In genomic region chr18:60838677-60839076, GRCh38 we compare ENCODE assay signal across 24 cellular contexts.
"Had no signal": no experiment of that assay in that cellular context is flagged by ENCODE, and none has a peak within 500 bp of the region (broad histone marks: within the 10 kb centered on the region; RNA-seq: fewer than 3 reads in every experiment).

No MANE protein-coding gene starts in this region.

- H3K4me3 ChIP-seq: lower lobe of right lung, mucosa of descending colon, ovary, SJCRH30, tibial artery had no signal

- H3K27ac Mint-ChIP-seq: activated CD4-positive, alpha-beta T cell treated with anti-CD3 and anti-CD28 coated beads, Interleukin-2, amount 10 ng/mL, durations not matched to agents 7 days and 5 days; activated naive CD4-positive, alpha-beta T cell treated with anti-CD3 and anti-CD28 coated beads, Interleukin-2, amount 50 U/mL, for 72 hours; activated T-cell treated with anti-CD3 and anti-CD28 coated beads, Interleukin-2, amount 50 U/mL, for 72 hours; brain; immature natural killer cell; naive thymus-derived CD4-positive, alpha-beta T cell; stimulated activated effector memory CD8-positive, alpha-beta T cell treated with anti-CD3 and anti-CD28 coated beads, Interleukin-12 subunit alpha, Interleukin-12 subunit beta, amount 100 ng/mL, for 72 hours; T-helper 2 cell treated with Interferon-gamma antibody and Interleukin-4, amounts not matched to agents 5 μg/mL and 100 μg/mL, for 36 hours had no signal

- H3K27me3 Mint-ChIP-seq: activated CD4-positive, alpha-beta T cell treated with anti-CD3 and anti-CD28 coated beads, Interleukin-2, amount 10 ng/mL, durations not matched to agents 7 days and 5 days; brain; naive thymus-derived CD4-positive, alpha-beta T cell had no signal

- ATAC-seq: activated naive CD4-positive, alpha-beta T cell treated with anti-CD3 and anti-CD28 coated beads, Interleukin-2, amount 50 U/mL, for 72 hours; activated T-cell treated with anti-CD3 and anti-CD28 coated beads, Interleukin-2, amount 50 U/mL, for 72 hours; left cardiac atrium; lower lobe of right lung; mucosa of descending colon; naive thymus-derived CD4-positive, alpha-beta T cell; sciatic nerve; stimulated activated effector memory CD8-positive, alpha-beta T cell treated with anti-CD3 and anti-CD28 coated beads, Interleukin-12 subunit alpha, Interleukin-12 subunit beta, amount 100 ng/mL, for 72 hours had no signal

- DNase-seq: activated CD4-positive, alpha-beta T cell treated with anti-CD3 and anti-CD28 coated beads, Interleukin-2, amount 10 ng/mL, durations not matched to agents 7 days and 5 days; activated CD8-positive, alpha-beta memory T cell treated with anti-CD3 and anti-CD28 coated beads, Interleukin-2, amount 50 U/mL, for 48 hours; activated gamma-delta T cell; activated T-cell treated with anti-CD3 and anti-CD28 coated beads, Interleukin-2, amount 50 U/mL, for 72 hours; amniotic stem cell; cerebellar nuclear complex; effector memory CD4-positive, alpha-beta T cell; foreskin melanocyte; head of caudate nucleus; immature natural killer cell; left cardiac atrium; lower lobe of right lung; mucosa of descending colon; naive thymus-derived CD4-positive, alpha-beta T cell; ovary; SJCRH30; stimulated activated CD4-positive, alpha-beta T cell treated with anti-CD3 and anti-CD28 coated beads, Interleukin-1b, Interleukin-23, amount 100 ng/mL, for 48 hours; SW 1271; tibial artery had no signal

- H3K27ac ChIP-seq: lower lobe of right lung, ovary, SJCRH30, tibial artery had no signal

- H3K36me3 Mint-ChIP-seq: brain; immature natural killer cell; naive thymus-derived CD4-positive, alpha-beta T cell; stimulated activated effector memory CD8-positive, alpha-beta T cell treated with anti-CD3 and anti-CD28 coated beads, Interleukin-12 subunit alpha, Interleukin-12 subunit beta, amount 100 ng/mL, for 72 hours had no signal

- H3K27me3 ChIP-seq: ovary, SJCRH30, tibial artery had no signal

- H3K4me3 Mint-ChIP-seq: activated CD4-positive, alpha-beta T cell treated with anti-CD3 and anti-CD28 coated beads, Interleukin-2, amount 10 ng/mL, durations not matched to agents 7 days and 5 days; activated T-cell treated with anti-CD3 and anti-CD28 coated beads, Interleukin-2, amount 50 U/mL, for 72 hours; brain; immature natural killer cell; naive thymus-derived CD4-positive, alpha-beta T cell; stimulated activated effector memory CD8-positive, alpha-beta T cell treated with anti-CD3 and anti-CD28 coated beads, Interleukin-12 subunit alpha, Interleukin-12 subunit beta, amount 100 ng/mL, for 72 hours; T-helper 2 cell treated with Interferon-gamma antibody and Interleukin-4, amounts not matched to agents 5 μg/mL and 100 μg/mL, for 36 hours had no signal

- H3K4me1 ChIP-seq: lower lobe of right lung, SJCRH30, tibial artery had no signal

- H3K4me1 Mint-ChIP-seq: activated CD4-positive, alpha-beta T cell treated with anti-CD3 and anti-CD28 coated beads, Interleukin-2, amount 10 ng/mL, durations not matched to agents 7 days and 5 days; brain; immature natural killer cell; naive thymus-derived CD4-positive, alpha-beta T cell; stimulated activated effector memory CD8-positive, alpha-beta T cell treated with anti-CD3 and anti-CD28 coated beads, Interleukin-12 subunit alpha, Interleukin-12 subunit beta, amount 100 ng/mL, for 72 hours had no signal
